7 cellular contexts compared by ENCODE assay signal in genomic region chr2:111401270-111401925, GRCh38.
A peak's percentile ranks its signal among the peaks of the same experiment; 100 is the strongest.
DNase-seq lines count a peak whose midpoint lies in the region; ATAC-seq, FAIRE-seq and TF ChIP-seq lines count a peak whose summit lies in the region.
"Not testable (repeated sequence)": the region's sequence is repeated elsewhere in the genome, so short reads cannot be mapped to it uniquely, and the experiment has no call there.

No MANE protein-coding gene starts in this region.

- POLR2A ChIA-PET in activated CD4-positive, alpha-beta memory T cell treated with anti-CD3 and anti-CD28 coated beads, Interleukin-2, amount 10 ng/mL, durations not matched to agents 7 days and 5 days (lab: Charles Lee): not testable (repeated sequence)

- H3K9ac ChIP-seq in astrocyte (ENCODE audit: low read length): not testable (repeated sequence)

- not testable (repeated sequence) for H3K9me3 ChIP-seq in RWPE2 (ENCODE audit: severe bottlenecking); astrocyte (ENCODE audit: insufficient read depth, low read depth, low read length)

- peak overlapping the region; percentile 33 for H3K27ac Mint-ChIP-seq in activated CD4-positive, alpha-beta memory T cell treated with anti-CD3 and anti-CD28 coated beads, Interleukin-2, amount 10 ng/mL, durations not matched to agents 7 days and 5 days
- H3K27ac Mint-ChIP-seq in activated T-helper 17 cell treated with anti-CD3 and anti-CD28 coated beads, Interleukin-2, amount 50 U/mL, for 72 hours; memory B cell; stimulated activated effector memory CD8-positive, alpha-beta T cell treated with anti-CD3 and anti-CD28 coated beads, Interleukin-12 subunit alpha, Interleukin-12 subunit beta, amount 100 ng/mL, for 72 hours: not testable (repeated sequence)
- peak overlapping the region; percentile 64 for H3K27ac Mint-ChIP-seq in astrocyte (ENCODE audit: unreplicated experiment)

- H3K36me3 ChIP-seq in RWPE2 (ENCODE audit: low read depth); astrocyte (ENCODE audit: insufficient read depth, low read length): not testable (repeated sequence)

- not testable (repeated sequence) for H3K4me3 ChIP-seq in RWPE2 (ENCODE audit: severe bottlenecking); astrocyte (ENCODE audit: insufficient read depth, low read depth, low read length)

- not testable (repeated sequence) for H4K20me1 ChIP-seq in astrocyte (ENCODE audit: insufficient read depth, low read length)

- not testable (repeated sequence) for H3K4me1 ChIP-seq in RWPE2 (ENCODE audit: insufficient read depth, poor library complexity, severe bottlenecking); astrocyte (ENCODE audit: insufficient read depth, low read length)

- H3K4me3 Mint-ChIP-seq in activated CD4-positive, alpha-beta memory T cell treated with anti-CD3 and anti-CD28 coated beads, Interleukin-2, amount 10 ng/mL, durations not matched to agents 7 days and 5 days; astrocyte (ENCODE audit: unreplicated experiment); memory B cell; stimulated activated effector memory CD8-positive, alpha-beta T cell treated with anti-CD3 and anti-CD28 coated beads, Interleukin-12 subunit alpha, Interleukin-12 subunit beta, amount 100 ng/mL, for 72 hours: not testable (repeated sequence)
- peak overlapping the region; percentile 52 for H3K4me3 Mint-ChIP-seq in activated T-helper 17 cell treated with anti-CD3 and anti-CD28 coated beads, Interleukin-2, amount 50 U/mL, for 72 hours

- not testable (repeated sequence) for H3K4me1 Mint-ChIP-seq in activated CD4-positive, alpha-beta memory T cell treated with anti-CD3 and anti-CD28 coated beads, Interleukin-2, amount 10 ng/mL, durations not matched to agents 7 days and 5 days; activated T-helper 17 cell treated with anti-CD3 and anti-CD28 coated beads, Interleukin-2, amount 50 U/mL, for 72 hours; astrocyte (ENCODE audit: low read depth, unreplicated experiment); memory B cell; stimulated activated effector memory CD8-positive, alpha-beta T cell treated with anti-CD3 and anti-CD28 coated beads, Interleukin-12 subunit alpha, Interleukin-12 subunit beta, amount 100 ng/mL, for 72 hours

- H3K36me3 Mint-ChIP-seq in activated CD4-positive, alpha-beta memory T cell treated with anti-CD3 and anti-CD28 coated beads, Interleukin-2, amount 10 ng/mL, durations not matched to agents 7 days and 5 days (ENCODE audit: low read depth); activated T-helper 17 cell treated with anti-CD3 and anti-CD28 coated beads, Interleukin-2, amount 50 U/mL, for 72 hours (ENCODE audit: low read depth); astrocyte (ENCODE audit: low read depth, unreplicated experiment); memory B cell; stimulated activated effector memory CD8-positive, alpha-beta T cell treated with anti-CD3 and anti-CD28 coated beads, Interleukin-12 subunit alpha, Interleukin-12 subunit beta, amount 100 ng/mL, for 72 hours: not testable (repeated sequence)

- peaks cover 16% of the 10 kb centered on the region for H3K79me2 ChIP-seq in astrocyte (ENCODE audit: insufficient read depth, low read length)

- FAIRE-seq in astrocyte (lab: Jason Lieb, UNC): peak; percentile 45

- ATAC-seq in GM21529 (IDR thresholded peaks at IDR 0.05; ENCODE audit: unreplicated experiment) (peak; percentile 49), RWPE2 (ENCODE audit: low read depth) (peak; percentile 95), memory B cell (ENCODE audit: low read depth) (peak; percentile 76)
- ATAC-seq in activated T-helper 17 cell treated with anti-CD3 and anti-CD28 coated beads, Interleukin-2, amount 50 U/mL, for 72 hours (replicated peaks): peak; percentile 86
- peak; percentile 89 for ATAC-seq in stimulated activated effector memory CD8-positive, alpha-beta T cell treated with anti-CD3 and anti-CD28 coated beads, Interleukin-12 subunit alpha, Interleukin-12 subunit beta, amount 100 ng/mL, for 72 hours

- CTCF ChIA-PET in activated CD4-positive, alpha-beta memory T cell treated with anti-CD3 and anti-CD28 coated beads, Interleukin-2, amount 10 ng/mL, durations not matched to agents 7 days and 5 days (lab: Charles Lee): not testable (repeated sequence)

- not testable (repeated sequence) for H3K9me3 Mint-ChIP-seq in activated CD4-positive, alpha-beta memory T cell treated with anti-CD3 and anti-CD28 coated beads, Interleukin-2, amount 10 ng/mL, durations not matched to agents 7 days and 5 days; activated T-helper 17 cell treated with anti-CD3 and anti-CD28 coated beads, Interleukin-2, amount 50 U/mL, for 72 hours; astrocyte (ENCODE audit: unreplicated experiment); memory B cell; stimulated activated effector memory CD8-positive, alpha-beta T cell treated with anti-CD3 and anti-CD28 coated beads, Interleukin-12 subunit alpha, Interleukin-12 subunit beta, amount 100 ng/mL, for 72 hours

- H3K27ac ChIP-seq in RWPE2 (ENCODE audit: poor library complexity, severe bottlenecking): peak overlapping the region; percentile 57
- H3K27ac ChIP-seq in astrocyte (ENCODE audit: low read depth, low read length): not testable (repeated sequence)

- DNase-seq in RWPE2 (ENCODE audit: low spot score); activated CD4-positive, alpha-beta memory T cell treated with anti-CD3 and anti-CD28 coated beads, Interleukin-2, amount 10 ng/mL, durations not matched to agents 7 days and 5 days; astrocyte (ENCODE audit: low read depth); memory B cell (ENCODE audit: low spot score in 2 of 2); stimulated activated effector memory CD8-positive, alpha-beta T cell treated with anti-CD3 and anti-CD28 coated beads, Interleukin-12 subunit alpha, Interleukin-12 subunit beta, amount 100 ng/mL, for 72 hours (ENCODE audit: low spot score in 2 of 2): not testable (repeated sequence)

- TF ChIP-seq CTCF in RWPE2 (IDR thresholded peaks at IDR 0.05; ENCODE audit: poor library complexity, severe bottlenecking); astrocyte (IDR thresholded peaks at IDR 0.05; ENCODE audit: insufficient read depth, low read depth, low read length): not testable (repeated sequence)

- not testable (repeated sequence) for H3K4me2 ChIP-seq in astrocyte (ENCODE audit: low read length)

- not testable (repeated sequence) for H3K27me3 ChIP-seq in RWPE2 (ENCODE audit: insufficient read depth, poor library complexity, severe bottlenecking); astrocyte (ENCODE audit: insufficient read depth, low read length)

- H2AFZ ChIP-seq in astrocyte (ENCODE audit: low read depth, low read length): not testable (repeated sequence)

- not testable (repeated sequence) for H3K27me3 Mint-ChIP-seq in activated CD4-positive, alpha-beta memory T cell treated with anti-CD3 and anti-CD28 coated beads, Interleukin-2, amount 10 ng/mL, durations not matched to agents 7 days and 5 days; activated T-helper 17 cell treated with anti-CD3 and anti-CD28 coated beads, Interleukin-2, amount 50 U/mL, for 72 hours; astrocyte (ENCODE audit: low read depth, unreplicated experiment); memory B cell
